ENCODE assay signal across 14 cellular contexts in the genomic region with DNA sequence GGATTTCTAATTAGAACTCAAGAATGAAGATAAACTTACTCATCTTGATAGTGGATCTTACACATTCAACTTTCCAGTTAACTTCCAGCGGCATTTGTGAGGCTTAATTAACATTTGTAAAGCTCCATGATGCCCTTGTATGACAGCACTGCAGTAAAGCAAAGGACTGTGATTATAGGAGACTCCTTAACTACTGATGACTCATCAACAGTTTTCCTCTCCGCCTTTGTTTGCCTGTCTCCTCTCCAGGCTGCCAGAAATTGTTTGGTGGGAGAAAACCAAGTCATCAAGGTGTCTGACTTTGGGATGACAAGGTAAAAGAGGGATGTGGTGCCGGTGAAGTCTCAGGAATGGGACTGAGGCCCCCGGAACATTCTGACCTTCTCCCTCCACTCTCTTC. TPM values are rescaled to one million over a fixed set of nuclear protein-coding genes. Genes with fewer than 3 reads are reported as not detected.
A peak's percentile ranks its signal among the peaks of the same experiment; 100 is the strongest.
DNase-seq lines count a peak whose midpoint lies in the region; ATAC-seq and TF ChIP-seq lines count a peak whose summit lies in the region.
"Had no signal": no experiment of that assay in that cellular context is flagged by ENCODE, and none has a peak within 500 bp of the region (broad histone marks: within the 10 kb centered on the region; RNA-seq: fewer than 3 reads in every experiment).

No MANE protein-coding gene starts in this region.

- peak overlapping the region; percentile 6 for H3K4me3 ChIP-seq in NT2/D1 (ENCODE audit: insufficient read length, low read depth)
- H3K4me3 ChIP-seq in osteoblast (ENCODE audit: insufficient read depth, low read length), result no peak overlapping the region
- no peak overlapping the region for H3K4me3 ChIP-seq in brain microvascular endothelial cell (ENCODE audit: low read depth, low read length)
- H3K4me3 ChIP-seq: ascending aorta had no signal

- H3K36me3 ChIP-seq in NT2/D1 (ENCODE audit: insufficient read depth, insufficient read length, low read length) (no peaks in the 10 kb centered on the region), osteoblast (ENCODE audit: insufficient read depth, low read length) (no peaks in the 10 kb centered on the region), brain microvascular endothelial cell (replicated peaks) (no peaks in the 10 kb centered on the region)
- H3K36me3 ChIP-seq: ascending aorta had no signal

- no peak overlapping the region for H3K4me2 ChIP-seq in osteoblast (ENCODE audit: insufficient read depth, low read length)

- no peak for TF ChIP-seq CTCF in osteoblast (IDR thresholded peaks at IDR 0.05; ENCODE audit: extremely low read depth, low read depth, low read length)
- TF ChIP-seq CTCF in brain microvascular endothelial cell (IDR thresholded peaks at IDR 0.05; ENCODE audit: low read depth, low read length, missing control alignments), result no peak

- H3K9me3 Mint-ChIP-seq in activated T-cell treated with anti-CD3 and anti-CD28 coated beads, Interleukin-2, amount 50 U/mL, for 24 hours, result no peaks in the 10 kb centered on the region
- H3K9me3 Mint-ChIP-seq in activated T-cell treated with anti-CD3 and anti-CD28 coated beads, Interleukin-2, amount 50 U/mL, for 4 hours, result no peaks in the 10 kb centered on the region
- H3K9me3 Mint-ChIP-seq in central memory CD8-positive, alpha-beta T cell, result no peaks in the 10 kb centered on the region

- H3K27ac ChIP-seq in osteoblast (ENCODE audit: low read depth, low read length), result no peak overlapping the region
- H3K27ac ChIP-seq in brain microvascular endothelial cell, result no peak overlapping the region
- H3K27ac ChIP-seq: ascending aorta, epithelial cell of prostate, parathyroid adenoma had no signal

- H3K79me2 ChIP-seq in osteoblast (ENCODE audit: insufficient read depth, low read length), result no peaks in the 10 kb centered on the region
- H3K79me2 ChIP-seq: parathyroid adenoma had no signal

- H4K20me1 ChIP-seq in osteoblast (ENCODE audit: insufficient read depth, low read length), result no peaks in the 10 kb centered on the region

- peaks cover 94% of the 10 kb centered on the region for H3K4me1 Mint-ChIP-seq in activated T-cell treated with anti-CD3 and anti-CD28 coated beads, Interleukin-2, amount 50 U/mL, for 24 hours (ENCODE audit: low read depth)
- peaks cover 74% of the 10 kb centered on the region for H3K4me1 Mint-ChIP-seq in activated T-cell treated with anti-CD3 and anti-CD28 coated beads, Interleukin-2, amount 50 U/mL, for 4 hours (ENCODE audit: low read depth)
- peaks cover 61% of the 10 kb centered on the region for H3K4me1 Mint-ChIP-seq in central memory CD8-positive, alpha-beta T cell

- peak overlapping the region; percentile 93 for H3K27ac Mint-ChIP-seq in activated T-cell treated with anti-CD3 and anti-CD28 coated beads, Interleukin-2, amount 50 U/mL, for 24 hours
- H3K27ac Mint-ChIP-seq in central memory CD8-positive, alpha-beta T cell (ENCODE audit: low read depth), result peak overlapping the region; percentile 85

- no peak for DNase-seq in activated T-cell treated with anti-CD3 and anti-CD28 coated beads, Interleukin-2, amount 50 U/mL, for 24 hours
- no peak for DNase-seq in activated T-cell treated with anti-CD3 and anti-CD28 coated beads, Interleukin-2, amount 50 U/mL, for 4 hours
- DNase-seq in NT2/D1 (ENCODE audit: low read depth, low spot score) (no peak), osteoblast (ENCODE audit: insufficient read length, low spot score, missing footprints) (peak; percentile 76), brain microvascular endothelial cell (no peak), globus pallidus (ENCODE audit: low spot score) (no peak), NCI-H446 (lab: John Stamatoyannopoulos, UW) (no peak)
- no peak for DNase-seq in central memory CD8-positive, alpha-beta T cell (ENCODE audit: low spot score in 2 of 2)
- DNase-seq: activated CD4-positive, alpha-beta T cell treated with anti-CD3 and anti-CD28 coated beads for 1 hour; NCI-H2029 treated with DMSO at 0.1 percent for 48 hours had no signal

- no peaks in the 10 kb centered on the region for H3K27me3 Mint-ChIP-seq in activated T-cell treated with anti-CD3 and anti-CD28 coated beads, Interleukin-2, amount 50 U/mL, for 24 hours
- H3K27me3 Mint-ChIP-seq in activated T-cell treated with anti-CD3 and anti-CD28 coated beads, Interleukin-2, amount 50 U/mL, for 4 hours (ENCODE audit: low read depth), result no peaks in the 10 kb centered on the region
- no peaks in the 10 kb centered on the region for H3K27me3 Mint-ChIP-seq in central memory CD8-positive, alpha-beta T cell

- H3K4me3 Mint-ChIP-seq in activated T-cell treated with anti-CD3 and anti-CD28 coated beads, Interleukin-2, amount 50 U/mL, for 24 hours, result no peak overlapping the region
- no peak overlapping the region for H3K4me3 Mint-ChIP-seq in activated T-cell treated with anti-CD3 and anti-CD28 coated beads, Interleukin-2, amount 50 U/mL, for 4 hours
- no peak overlapping the region for H3K4me3 Mint-ChIP-seq in central memory CD8-positive, alpha-beta T cell

- peaks cover 99% of the 10 kb centered on the region for H3K36me3 Mint-ChIP-seq in activated T-cell treated with anti-CD3 and anti-CD28 coated beads, Interleukin-2, amount 50 U/mL, for 24 hours (ENCODE audit: low read depth)
- peaks cover 79% of the 10 kb centered on the region for H3K36me3 Mint-ChIP-seq in activated T-cell treated with anti-CD3 and anti-CD28 coated beads, Interleukin-2, amount 50 U/mL, for 4 hours (ENCODE audit: insufficient read depth)
- peaks cover 90% of the 10 kb centered on the region for H3K36me3 Mint-ChIP-seq in central memory CD8-positive, alpha-beta T cell (ENCODE audit: insufficient read depth)

- no peak overlapping the region for H2AFZ ChIP-seq in osteoblast (ENCODE audit: low read length)
- H2AFZ ChIP-seq: parathyroid adenoma had no signal

- in situ Hi-C loops in brain microvascular endothelial cell (cut with HindIII; ENCODE audit: low pct_ligation_motif_present, low sequenced_read_pairs), result no loop called here

- no peak overlapping the region for H3K9ac ChIP-seq in NT2/D1 (ENCODE audit: insufficient read length, low read depth)
- H3K9ac ChIP-seq: parathyroid adenoma had no signal

- H3K27me3 ChIP-seq in NT2/D1 (ENCODE audit: insufficient read depth, insufficient read length), result no peaks in the 10 kb centered on the region
- no peaks in the 10 kb centered on the region for H3K27me3 ChIP-seq in osteoblast (ENCODE audit: insufficient read depth, low read length)
- no peaks in the 10 kb centered on the region for H3K27me3 ChIP-seq in brain microvascular endothelial cell (replicated peaks)
- H3K27me3 ChIP-seq: ascending aorta had no signal

- no peak for ATAC-seq in activated T-cell treated with anti-CD3 and anti-CD28 coated beads, Interleukin-2, amount 50 U/mL, for 4 hours
- ATAC-seq in central memory CD8-positive, alpha-beta T cell (replicated peaks; ENCODE audit: extremely low read depth, poor library complexity, severe bottlenecking), result no peak
- ATAC-seq: Right ventricle myocardium inferior had no signal

- H3K9me3 ChIP-seq in NT2/D1 (ENCODE audit: insufficient read depth, low read length) (no peaks in the 10 kb centered on the region; the same call in 1 of the 2 replicates), osteoblast (ENCODE audit: low read depth, low read length) (no peaks in the 10 kb centered on the region)
- H3K9me3 ChIP-seq: ascending aorta had no signal

- H3K4me1 ChIP-seq in NT2/D1 (ENCODE audit: insufficient read depth, insufficient read length) (no peaks in the 10 kb centered on the region), osteoblast (ENCODE audit: insufficient read depth, low read length) (no peaks in the 10 kb centered on the region)
- H3K4me1 ChIP-seq: ascending aorta, parathyroid adenoma had no signal

RNA-seq across cellular contexts. Expression of gene CYFIP2, which starts 20.4 kb away (rescaled TPM):
- total RNA-seq in activated T-cell treated with anti-CD3 and anti-CD28 coated beads, Interleukin-2, amount 50 U/mL, for 4 hours, result 100 to 1,000 TPM; 160 to 191 (median 175) TPM
- 4.7 and 6.5 TPM in 2 replicates for total RNA-seq in osteoblast

Comparison
In these comparisons a context has a peak if more than half of its experiments do, and no peak if none do; other contexts are left out.
1. RNA of gene CYFIP2, which starts 20.4 kb away (total RNA-seq): 160 to 191 TPM in activated T-cell treated with anti-CD3 and anti-CD28 coated beads, Interleukin-2, amount 50 U/mL, for 4 hours; 4.7 to 6.5 TPM in osteoblast; every median in the first group is over 10 times any median in the second.